In the genomic region with DNA sequence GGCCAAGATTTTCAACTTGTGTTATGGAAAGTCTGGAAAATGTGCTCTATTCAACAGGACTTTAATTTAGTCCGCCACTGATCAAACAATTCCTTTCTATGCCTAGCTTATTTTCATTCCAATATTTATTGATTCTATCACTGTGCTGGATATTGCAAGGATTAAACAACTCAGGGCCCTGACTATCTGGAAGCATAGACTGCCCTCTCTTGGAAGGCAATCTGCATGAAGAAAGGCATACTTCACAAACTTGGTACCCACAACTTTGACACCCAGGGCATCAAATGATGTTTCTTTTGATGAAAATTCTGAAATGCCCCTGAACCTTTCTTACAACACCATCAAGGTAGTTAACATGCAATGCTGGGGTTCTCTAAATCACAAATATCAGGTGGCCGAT, we compare ENCODE assay signal across 12 cellular contexts.
DNase-seq lines count a peak whose midpoint lies in the region; ATAC-seq and TF ChIP-seq lines count a peak whose summit lies in the region.
"Had no signal": no experiment of that assay in that cellular context is flagged by ENCODE, and none has a peak within 500 bp of the region (broad histone marks: within the 10 kb centered on the region; RNA-seq: fewer than 3 reads in every experiment).

No MANE protein-coding gene starts in this region.

- H3K27me3 ChIP-seq in DND-41 (ENCODE audit: insufficient read depth, low read length, poor library complexity): no peaks in the 10 kb centered on the region
- H3K27me3 ChIP-seq in spleen (replicated peaks in 1 of 7): no peaks in the 10 kb centered on the region

- TF ChIP-seq EP300 in Ishikawa (IDR thresholded peaks at IDR 0.05; ENCODE audit: borderline replicate concordance): no peak

- H3K9me3 Mint-ChIP-seq in T-cell: peaks cover 0 to 11% (median 9%) of the 10 kb centered on the region in 3 donors

- H3K4me1 ChIP-seq in DND-41 (ENCODE audit: insufficient read depth, low read length) (no peaks in the 10 kb centered on the region), spleen (no peaks in the 10 kb centered on the region)

- H3K36me3 ChIP-seq in DND-41 (ENCODE audit: insufficient read depth, low read length) (no peaks in the 10 kb centered on the region), spleen (no peaks in the 10 kb centered on the region)

- H3K36me3 Mint-ChIP-seq in T-cell: peaks cover 7% of the 10 kb centered on the region

- ATAC-seq in DND-41 (ENCODE audit: insufficient read depth, low read depth) (no peak), T-cell (replicated peaks in 1 of 4) (no peak)
- ATAC-seq: stimulated activated memory B cell treated with anti-CD40 and anti-IgM and Interleukin-4, amounts not matched to agents 10 μg/mL and 1 μg/mL and 100 μg/mL, for 72 hours had no signal

- 90 to 99% (median 94%) methylated on average over 2 of the region's 2 CpGs for WGBS in spleen, 5 donors

- no peak overlapping the region for H3K4me2 ChIP-seq in DND-41 (ENCODE audit: insufficient read depth, low read length)

- no peak overlapping the region for H3K9ac ChIP-seq in DND-41 (ENCODE audit: low read depth, low read length)

- peak; percentile 41 for TF ChIP-seq RAD21 in Ishikawa (IDR thresholded peaks at IDR 0.05; ENCODE audit: low read depth)

- H3K27ac ChIP-seq in DND-41 (ENCODE audit: low read length): no peak overlapping the region
- no peak overlapping the region for H3K27ac ChIP-seq in spleen

- POLR2A ChIA-PET in T-cell (lab: Charles Lee): no interaction called here

- intact Hi-C loops in spleen (cut with DNase I; ENCODE audit: low total_unique reads): no loop called here

- no peaks in the 10 kb centered on the region for H4K20me1 ChIP-seq in DND-41 (ENCODE audit: insufficient read depth, low read length)

- H3K79me2 ChIP-seq in DND-41 (ENCODE audit: insufficient read depth, low read length): no peaks in the 10 kb centered on the region

- H3K27me3 Mint-ChIP-seq in T-cell: no peaks in the 10 kb centered on the region
- H3K27me3 Mint-ChIP-seq: stimulated activated memory B cell treated with anti-CD40 and anti-IgM and Interleukin-4, amounts not matched to agents 10 μg/mL and 1 μg/mL and 100 μg/mL, for 72 hours had no signal

- H3K27ac Mint-ChIP-seq in T-cell: no peak overlapping the region
- H3K27ac Mint-ChIP-seq: nephron progenitor cell; stimulated activated memory B cell treated with anti-CD40 and anti-IgM and Interleukin-4, amounts not matched to agents 10 μg/mL and 1 μg/mL and 100 μg/mL, for 72 hours had no signal

- H3K4me3 Mint-ChIP-seq in T-cell: no peak overlapping the region
- H3K4me3 Mint-ChIP-seq: nephron progenitor cell; stimulated activated memory B cell treated with anti-CD40 and anti-IgM and Interleukin-4, amounts not matched to agents 10 μg/mL and 1 μg/mL and 100 μg/mL, for 72 hours had no signal

- DNase-seq in DND-41 (no peak), cardiac fibroblast (ENCODE audit: low read depth in 2 of 2) (peak; percentile 56 to 61), medulla oblongata (ENCODE audit: extremely low spot score) (peak; percentile 14), AG20443 (ENCODE audit: low spot score) (no peak), NCI-H1105 (lab: John Stamatoyannopoulos, UW) (no peak), T-cell (no peak), spleen (no peak)
- DNase-seq: kidney, nephron progenitor cell, T-helper 9 cell had no signal

- CTCF ChIA-PET in T-cell (lab: Charles Lee): interaction anchor here in 1 of 2 donors (0.7 kb wide), 1 partner anchor 315 kb away, joined by 5 read pairs; no protein-coding TSS in a partner anchor

- H2AFZ ChIP-seq in DND-41 (ENCODE audit: low read depth, low read length): no peak overlapping the region

- TF ChIP-seq CTCF in DND-41 (IDR thresholded peaks at IDR 0.05; ENCODE audit: borderline replicate concordance, extremely low read depth, low read length, poor library complexity, severe bottlenecking) (peak; percentile 32), cardiac fibroblast (IDR thresholded peaks at IDR 0.05; ENCODE audit: low read depth, low read length) (peak; percentile 50), spleen (IDR thresholded peaks at IDR 0.05 in 8 of 11, conservative IDR thresholded peaks at IDR 0.05 in 3 of 11) (no peak)

- peaks cover 3% of the 10 kb centered on the region for H3K9me3 ChIP-seq in DND-41 (ENCODE audit: insufficient read depth, low read length, severe bottlenecking)
- H3K9me3 ChIP-seq in spleen: peaks cover 0 to 30% (median 12%) of the 10 kb centered on the region in 8 donors

- TF ChIP-seq POLR2A in spleen (IDR thresholded peaks at IDR 0.05): no peak

- no peaks in the 10 kb centered on the region for H3K4me1 Mint-ChIP-seq in T-cell
- H3K4me1 Mint-ChIP-seq: stimulated activated memory B cell treated with anti-CD40 and anti-IgM and Interleukin-4, amounts not matched to agents 10 μg/mL and 1 μg/mL and 100 μg/mL, for 72 hours had no signal

- H3K4me3 ChIP-seq in DND-41 (ENCODE audit: low read depth in 1 of 2, low read length in 2 of 2) (no peak overlapping the region), cardiac fibroblast (replicated peaks in 1 of 2; ENCODE audit: low read depth in 2 of 2, low read length in 2 of 2) (no peak overlapping the region), spleen (no peak overlapping the region)

TF ChIP-seq in Ishikawa, 13 proteins besides CTCF, POLR2A, EP300 and RAD21:
- TF ChIP-seq, protein P1, sequence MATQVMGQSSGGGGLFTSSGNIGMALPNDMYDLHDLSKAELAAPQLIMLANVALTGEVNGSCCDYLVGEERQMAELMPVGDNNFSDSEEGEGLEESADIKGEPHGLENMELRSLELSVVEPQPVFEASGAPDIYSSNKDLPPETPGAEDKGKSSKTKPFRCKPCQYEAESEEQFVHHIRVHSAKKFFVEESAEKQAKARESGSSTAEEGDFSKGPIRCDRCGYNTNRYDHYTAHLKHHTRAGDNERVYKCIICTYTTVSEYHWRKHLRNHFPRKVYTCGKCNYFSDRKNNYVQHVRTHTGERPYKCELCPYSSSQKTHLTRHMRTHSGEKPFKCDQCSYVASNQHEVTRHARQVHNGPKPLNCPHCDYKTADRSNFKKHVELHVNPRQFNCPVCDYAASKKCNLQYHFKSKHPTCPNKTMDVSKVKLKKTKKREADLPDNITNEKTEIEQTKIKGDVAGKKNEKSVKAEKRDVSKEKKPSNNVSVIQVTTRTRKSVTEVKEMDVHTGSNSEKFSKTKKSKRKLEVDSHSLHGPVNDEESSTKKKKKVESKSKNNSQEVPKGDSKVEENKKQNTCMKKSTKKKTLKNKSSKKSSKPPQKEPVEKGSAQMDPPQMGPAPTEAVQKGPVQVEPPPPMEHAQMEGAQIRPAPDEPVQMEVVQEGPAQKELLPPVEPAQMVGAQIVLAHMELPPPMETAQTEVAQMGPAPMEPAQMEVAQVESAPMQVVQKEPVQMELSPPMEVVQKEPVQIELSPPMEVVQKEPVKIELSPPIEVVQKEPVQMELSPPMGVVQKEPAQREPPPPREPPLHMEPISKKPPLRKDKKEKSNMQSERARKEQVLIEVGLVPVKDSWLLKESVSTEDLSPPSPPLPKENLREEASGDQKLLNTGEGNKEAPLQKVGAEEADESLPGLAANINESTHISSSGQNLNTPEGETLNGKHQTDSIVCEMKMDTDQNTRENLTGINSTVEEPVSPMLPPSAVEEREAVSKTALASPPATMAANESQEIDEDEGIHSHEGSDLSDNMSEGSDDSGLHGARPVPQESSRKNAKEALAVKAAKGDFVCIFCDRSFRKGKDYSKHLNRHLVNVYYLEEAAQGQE (IDR thresholded peaks at IDR 0.05; ENCODE audit: low read depth): no peak
- TF ChIP-seq NFIC (IDR thresholded peaks at IDR 0.05) (no peak), TCF12 (IDR thresholded peaks at IDR 0.05; ENCODE audit: low read depth) (no peak), TEAD4 (IDR thresholded peaks at IDR 0.05) (no peak), YY1 (IDR thresholded peaks at IDR 0.05; ENCODE audit: low read depth) (no peak), EGR1 (IDR thresholded peaks at IDR 0.05) (no peak), FOXM1 (IDR thresholded peaks at IDR 0.05; ENCODE audit: borderline replicate concordance, low read depth) (no peak), TAF1 (IDR thresholded peaks at IDR 0.05; ENCODE audit: low read depth) (no peak), CEBPB (IDR thresholded peaks at IDR 0.05) (no peak), CREB1 (IDR thresholded peaks at IDR 0.05; ENCODE audit: low read depth) (no peak), ZBTB7A (IDR thresholded peaks at IDR 0.05; ENCODE audit: low read depth) (no peak)
- TF ChIP-seq, protein P2, sequence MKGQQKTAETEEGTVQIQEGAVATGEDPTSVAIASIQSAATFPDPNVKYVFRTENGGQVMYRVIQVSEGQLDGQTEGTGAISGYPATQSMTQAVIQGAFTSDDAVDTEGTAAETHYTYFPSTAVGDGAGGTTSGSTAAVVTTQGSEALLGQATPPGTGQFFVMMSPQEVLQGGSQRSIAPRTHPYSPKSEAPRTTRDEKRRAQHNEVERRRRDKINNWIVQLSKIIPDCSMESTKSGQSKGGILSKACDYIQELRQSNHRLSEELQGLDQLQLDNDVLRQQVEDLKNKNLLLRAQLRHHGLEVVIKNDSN (IDR thresholded peaks at IDR 0.05): no peak
- TF ChIP-seq, protein P3, sequence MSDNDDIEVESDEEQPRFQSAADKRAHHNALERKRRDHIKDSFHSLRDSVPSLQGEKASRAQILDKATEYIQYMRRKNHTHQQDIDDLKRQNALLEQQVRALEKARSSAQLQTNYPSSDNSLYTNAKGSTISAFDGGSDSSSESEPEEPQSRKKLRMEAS (IDR thresholded peaks at IDR 0.05): no peak
TF ChIP-seq in Ishikawa: peak in this region for 0.

Comparison
In these comparisons a context has a peak if more than half of its experiments do, and no peak if none do; other contexts are left out.
1. DNase-seq: peak in cardiac fibroblast (2 of 2) and medulla oblongata (single experiment); none in DND-41 (single experiment), AG20443 (single experiment), NCI-H1105 (single experiment), T-cell (0 of 34) and spleen (single experiment).
2. CTCF ChIP-seq: peak in DND-41 (single experiment) and cardiac fibroblast (single experiment); none in spleen (0 of 11).